ENCODE assay signal across 24 cellular contexts in genomic region chr11:119580751-119581150, GRCh38.
"Had no signal": no experiment of that assay in that cellular context is flagged by ENCODE, and none has a peak within 500 bp of the region (broad histone marks: within the 10 kb centered on the region; RNA-seq: fewer than 3 reads in every experiment).

No MANE protein-coding gene starts in this region.

- DNase-seq: effector CD8-positive, alpha-beta T cell; effector memory CD8-positive, alpha-beta T cell; erythroblast; esophagus squamous epithelium; foreskin fibroblast; heart left ventricle; hypothalamus; immature natural killer cell; left cardiac atrium; left lung; left ventricle myocardium superior; lower lobe of right lung; mesenchymal stem cell; mucosa of descending colon; naive B cell; naive thymus-derived CD8-positive, alpha-beta T cell had no signal

- H3K9me3 ChIP-seq: esophagus squamous epithelium, gastroesophageal sphincter, left lung, mucosa of descending colon had no signal

- H3K79me2 ChIP-seq: hepatocyte had no signal

- H3K27ac ChIP-seq: coronary artery, epithelial cell of prostate, esophagus squamous epithelium, gastroesophageal sphincter, heart left ventricle, hepatocyte, left lung, lower lobe of right lung had no signal

- H2AFZ ChIP-seq: hepatocyte had no signal

- H3K36me3 ChIP-seq: esophagus squamous epithelium, gastroesophageal sphincter, heart left ventricle, left lung, lower lobe of right lung had no signal

- H3K4me2 ChIP-seq: hepatocyte had no signal

- H3K4me3 ChIP-seq: coronary artery, esophagus squamous epithelium, gastroesophageal sphincter, heart left ventricle, hepatocyte, left lung, lower lobe of right lung, mucosa of descending colon had no signal

- FAIRE-seq: endometrium, frontal cortex, keratinocyte had no signal

- ATAC-seq: effector memory CD8-positive, alpha-beta T cell; esophagus mucosa; gastroesophageal sphincter; heart left ventricle; left cardiac atrium; left lung; left ventricle myocardium superior; lower lobe of right lung; mucosa of descending colon; naive thymus-derived CD8-positive, alpha-beta T cell had no signal
